In the genomic region with DNA sequence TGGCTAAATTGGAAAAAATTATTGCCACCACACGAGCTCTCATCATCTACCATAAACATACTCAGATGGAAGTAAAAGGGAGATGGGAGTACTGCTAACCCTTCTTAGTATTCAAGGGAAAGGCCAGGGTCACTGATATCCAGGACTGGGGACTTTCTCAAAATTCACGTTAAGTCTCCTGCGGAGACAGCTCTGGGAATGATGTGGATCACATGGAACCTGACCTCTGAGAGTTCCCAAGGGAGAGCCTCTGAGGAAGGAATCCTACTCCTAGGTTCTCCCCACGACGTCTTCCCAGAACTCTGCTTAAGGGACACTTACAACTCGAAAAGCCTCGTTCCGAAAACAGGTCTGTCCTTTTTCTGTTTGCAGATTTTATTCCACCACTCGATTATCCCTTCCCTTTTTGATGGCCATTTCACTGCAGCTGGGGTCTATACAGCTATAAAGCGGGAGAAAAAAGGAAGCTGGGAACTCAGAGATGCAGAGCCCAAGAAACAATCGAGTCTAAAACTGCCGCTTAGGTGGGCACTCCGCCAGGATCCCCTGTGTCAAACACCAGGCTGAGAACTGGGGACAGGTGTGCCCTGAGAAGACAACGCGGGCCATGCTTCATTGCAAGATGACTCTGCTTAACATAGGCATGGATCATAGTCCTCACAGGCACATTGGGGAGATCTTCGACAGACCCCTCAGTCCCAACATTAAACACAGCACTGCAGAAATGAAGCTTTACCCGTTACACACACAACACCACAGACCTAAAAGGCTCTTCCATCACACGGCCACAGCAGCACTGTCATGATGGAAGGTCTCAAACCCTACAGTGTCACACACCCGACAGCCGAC, we compare ENCODE assay signal across 1 cellular context.
TF ChIP-seq lines count a peak whose summit lies in the region.

No MANE protein-coding gene starts in this region.

TF ChIP-seq in HepG2, 621 proteins besides CTCF, POLR2A, EP300 and RAD21:
- TF ChIP-seq, protein P1, sequence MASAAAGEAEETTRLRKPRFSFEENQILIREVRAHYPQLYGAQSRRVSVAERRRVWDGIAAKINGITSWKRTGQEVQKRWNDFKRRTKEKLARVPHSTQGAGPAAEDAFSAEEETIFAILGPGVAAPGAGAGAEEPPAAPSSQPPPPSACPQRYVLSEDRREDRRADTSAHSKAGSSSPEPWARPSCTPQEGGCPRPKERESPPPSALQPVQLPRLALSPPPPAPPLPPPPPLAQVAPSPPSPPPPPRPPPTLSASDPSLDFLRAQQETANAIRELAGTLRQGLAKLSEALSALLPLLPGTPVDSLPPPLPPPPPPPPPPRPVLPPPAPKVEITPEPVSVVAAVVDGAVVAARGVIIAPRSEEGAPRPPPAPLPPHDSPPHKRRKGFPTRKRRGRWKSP (CRISPR knock-in tag; IDR thresholded peaks at IDR 0.05): no peak
- no peak for TF ChIP-seq SAFB2 (CRISPR knock-in tag; IDR thresholded peaks at IDR 0.05; ENCODE audit: borderline replicate concordance, low read depth)
- TF ChIP-seq MBNL3 (CRISPR knock-in tag; conservative IDR thresholded peaks at IDR 0.05): no peak
- TF ChIP-seq ZBTB7A (CRISPR knock-in tag; IDR thresholded peaks at IDR 0.05): no peak
- no peak for TF ChIP-seq NCOA5 (CRISPR knock-in tag; IDR thresholded peaks at IDR 0.05)
- TF ChIP-seq SP2 (CRISPR knock-in tag; IDR thresholded peaks at IDR 0.05): 0 out of 2 replicates have a peak, but pooled peaks have one; percentile 2
- no peak for TF ChIP-seq TEAD2 (CRISPR knock-in tag; IDR thresholded peaks at IDR 0.05)
- TF ChIP-seq, protein P2, sequence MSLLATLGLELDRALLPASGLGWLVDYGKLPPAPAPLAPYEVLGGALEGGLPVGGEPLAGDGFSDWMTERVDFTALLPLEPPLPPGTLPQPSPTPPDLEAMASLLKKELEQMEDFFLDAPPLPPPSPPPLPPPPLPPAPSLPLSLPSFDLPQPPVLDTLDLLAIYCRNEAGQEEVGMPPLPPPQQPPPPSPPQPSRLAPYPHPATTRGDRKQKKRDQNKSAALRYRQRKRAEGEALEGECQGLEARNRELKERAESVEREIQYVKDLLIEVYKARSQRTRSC (CRISPR knock-in tag; IDR thresholded peaks at IDR 0.05; ENCODE audit: low read depth): 0 out of 2 replicates have a peak, but pooled peaks have one; percentile 17
- TF ChIP-seq ZNF772 (CRISPR knock-in tag; IDR thresholded peaks at IDR 0.05): no peak
- TF ChIP-seq GATA4 (IDR thresholded peaks at IDR 0.05; ENCODE audit: borderline replicate concordance, low read depth): no peak
- TF ChIP-seq TAF1 (CRISPR knock-in tag; IDR thresholded peaks at IDR 0.05): no peak
- no peak for TF ChIP-seq ZBTB1 (CRISPR knock-in tag; IDR thresholded peaks at IDR 0.05; ENCODE audit: borderline replicate concordance)
- TF ChIP-seq ZNF543 (CRISPR knock-in tag; IDR thresholded peaks at IDR 0.05): no peak
- TF ChIP-seq, protein P3, sequence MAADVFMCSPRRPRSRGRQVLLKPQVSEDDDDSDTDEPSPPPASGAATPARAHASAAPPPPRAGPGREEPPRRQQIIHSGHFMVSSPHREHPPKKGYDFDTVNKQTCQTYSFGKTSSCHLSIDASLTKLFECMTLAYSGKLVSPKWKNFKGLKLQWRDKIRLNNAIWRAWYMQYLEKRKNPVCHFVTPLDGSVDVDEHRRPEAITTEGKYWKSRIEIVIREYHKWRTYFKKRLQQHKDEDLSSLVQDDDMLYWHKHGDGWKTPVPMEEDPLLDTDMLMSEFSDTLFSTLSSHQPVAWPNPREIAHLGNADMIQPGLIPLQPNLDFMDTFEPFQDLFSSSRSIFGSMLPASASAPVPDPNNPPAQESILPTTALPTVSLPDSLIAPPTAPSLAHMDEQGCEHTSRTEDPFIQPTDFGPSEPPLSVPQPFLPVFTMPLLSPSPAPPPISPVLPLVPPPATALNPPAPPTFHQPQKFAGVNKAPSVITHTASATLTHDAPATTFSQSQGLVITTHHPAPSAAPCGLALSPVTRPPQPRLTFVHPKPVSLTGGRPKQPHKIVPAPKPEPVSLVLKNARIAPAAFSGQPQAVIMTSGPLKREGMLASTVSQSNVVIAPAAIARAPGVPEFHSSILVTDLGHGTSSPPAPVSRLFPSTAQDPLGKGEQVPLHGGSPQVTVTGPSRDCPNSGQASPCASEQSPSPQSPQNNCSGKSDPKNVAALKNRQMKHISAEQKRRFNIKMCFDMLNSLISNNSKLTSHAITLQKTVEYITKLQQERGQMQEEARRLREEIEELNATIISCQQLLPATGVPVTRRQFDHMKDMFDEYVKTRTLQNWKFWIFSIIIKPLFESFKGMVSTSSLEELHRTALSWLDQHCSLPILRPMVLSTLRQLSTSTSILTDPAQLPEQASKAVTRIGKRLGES (CRISPR knock-in tag; IDR thresholded peaks at IDR 0.05; ENCODE audit: borderline replicate concordance): no peak
- no peak for TF ChIP-seq SP4 (CRISPR knock-in tag; IDR thresholded peaks at IDR 0.05)
- TF ChIP-seq ZNF34 (CRISPR knock-in tag; IDR thresholded peaks at IDR 0.05; ENCODE audit: borderline replicate concordance): peak; percentile 67; the same call in 1 of the 2 replicates
- TF ChIP-seq, protein P4, sequence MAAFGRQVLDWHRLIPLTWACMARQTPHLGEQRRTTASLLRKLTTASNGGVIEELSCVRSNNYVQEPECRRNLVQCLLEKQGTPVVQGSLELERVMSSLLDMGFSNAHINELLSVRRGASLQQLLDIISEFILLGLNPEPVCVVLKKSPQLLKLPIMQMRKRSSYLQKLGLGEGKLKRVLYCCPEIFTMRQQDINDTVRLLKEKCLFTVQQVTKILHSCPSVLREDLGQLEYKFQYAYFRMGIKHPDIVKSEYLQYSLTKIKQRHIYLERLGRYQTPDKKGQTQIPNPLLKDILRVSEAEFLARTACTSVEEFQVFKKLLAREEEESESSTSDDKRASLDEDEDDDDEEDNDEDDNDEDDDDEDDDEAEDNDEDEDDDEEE (CRISPR knock-in tag; IDR thresholded peaks at IDR 0.05): no peak
- 0 out of 2 replicates have a peak, but pooled peaks have one; percentile 47 for TF ChIP-seq ZNF383 (CRISPR knock-in tag; IDR thresholded peaks at IDR 0.05; ENCODE audit: borderline replicate concordance)
- peak; percentile 5; the same call in 1 of the 2 replicates for TF ChIP-seq ZSCAN21 (CRISPR knock-in tag; IDR thresholded peaks at IDR 0.05; ENCODE audit: borderline replicate concordance)
- no peak for TF ChIP-seq BORCS8-MEF2B (CRISPR knock-in tag; IDR thresholded peaks at IDR 0.05)
- TF ChIP-seq ZNF724P (CRISPR knock-in tag; IDR thresholded peaks at IDR 0.05; ENCODE audit: borderline replicate concordance): no peak
- TF ChIP-seq JUN (CRISPR knock-in tag; IDR thresholded peaks at IDR 0.05): 0 out of 2 replicates have a peak, but pooled peaks have one; percentile 15
- TF ChIP-seq, protein P5, sequence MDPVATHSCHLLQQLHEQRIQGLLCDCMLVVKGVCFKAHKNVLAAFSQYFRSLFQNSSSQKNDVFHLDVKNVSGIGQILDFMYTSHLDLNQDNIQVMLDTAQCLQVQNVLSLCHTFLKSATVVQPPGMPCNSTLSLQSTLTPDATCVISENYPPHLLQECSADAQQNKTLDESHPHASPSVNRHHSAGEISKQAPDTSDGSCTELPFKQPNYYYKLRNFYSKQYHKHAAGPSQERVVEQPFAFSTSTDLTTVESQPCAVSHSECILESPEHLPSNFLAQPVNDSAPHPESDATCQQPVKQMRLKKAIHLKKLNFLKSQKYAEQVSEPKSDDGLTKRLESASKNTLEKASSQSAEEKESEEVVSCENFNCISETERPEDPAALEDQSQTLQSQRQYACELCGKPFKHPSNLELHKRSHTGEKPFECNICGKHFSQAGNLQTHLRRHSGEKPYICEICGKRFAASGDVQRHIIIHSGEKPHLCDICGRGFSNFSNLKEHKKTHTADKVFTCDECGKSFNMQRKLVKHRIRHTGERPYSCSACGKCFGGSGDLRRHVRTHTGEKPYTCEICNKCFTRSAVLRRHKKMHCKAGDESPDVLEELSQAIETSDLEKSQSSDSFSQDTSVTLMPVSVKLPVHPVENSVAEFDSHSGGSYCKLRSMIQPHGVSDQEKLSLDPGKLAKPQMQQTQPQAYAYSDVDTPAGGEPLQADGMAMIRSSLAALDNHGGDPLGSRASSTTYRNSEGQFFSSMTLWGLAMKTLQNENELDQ (CRISPR knock-in tag; IDR thresholded peaks at IDR 0.05; ENCODE audit: borderline replicate concordance): no peak
- TF ChIP-seq, protein P6, sequence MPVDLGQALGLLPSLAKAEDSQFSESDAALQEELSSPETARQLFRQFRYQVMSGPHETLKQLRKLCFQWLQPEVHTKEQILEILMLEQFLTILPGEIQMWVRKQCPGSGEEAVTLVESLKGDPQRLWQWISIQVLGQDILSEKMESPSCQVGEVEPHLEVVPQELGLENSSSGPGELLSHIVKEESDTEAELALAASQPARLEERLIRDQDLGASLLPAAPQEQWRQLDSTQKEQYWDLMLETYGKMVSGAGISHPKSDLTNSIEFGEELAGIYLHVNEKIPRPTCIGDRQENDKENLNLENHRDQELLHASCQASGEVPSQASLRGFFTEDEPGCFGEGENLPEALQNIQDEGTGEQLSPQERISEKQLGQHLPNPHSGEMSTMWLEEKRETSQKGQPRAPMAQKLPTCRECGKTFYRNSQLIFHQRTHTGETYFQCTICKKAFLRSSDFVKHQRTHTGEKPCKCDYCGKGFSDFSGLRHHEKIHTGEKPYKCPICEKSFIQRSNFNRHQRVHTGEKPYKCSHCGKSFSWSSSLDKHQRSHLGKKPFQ (CRISPR knock-in tag; IDR thresholded peaks at IDR 0.05; ENCODE audit: insufficient replicate concordance): no peak
- TF ChIP-seq, protein P7, sequence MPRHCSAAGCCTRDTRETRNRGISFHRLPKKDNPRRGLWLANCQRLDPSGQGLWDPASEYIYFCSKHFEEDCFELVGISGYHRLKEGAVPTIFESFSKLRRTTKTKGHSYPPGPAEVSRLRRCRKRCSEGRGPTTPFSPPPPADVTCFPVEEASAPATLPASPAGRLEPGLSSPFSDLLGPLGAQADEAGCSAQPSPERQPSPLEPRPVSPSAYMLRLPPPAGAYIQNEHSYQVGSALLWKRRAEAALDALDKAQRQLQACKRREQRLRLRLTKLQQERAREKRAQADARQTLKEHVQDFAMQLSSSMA (CRISPR knock-in tag; IDR thresholded peaks at IDR 0.05): no peak
- TF ChIP-seq ARID2 (CRISPR knock-in tag; IDR thresholded peaks at IDR 0.05; ENCODE audit: borderline replicate concordance): peak; percentile 37
- TF ChIP-seq GTF3A (CRISPR knock-in tag; conservative IDR thresholded peaks at IDR 0.05): no peak
- no peak for TF ChIP-seq DPF2 (CRISPR knock-in tag; IDR thresholded peaks at IDR 0.05; ENCODE audit: borderline replicate concordance, low read depth)
- TF ChIP-seq ZFP41 (CRISPR knock-in tag; IDR thresholded peaks at IDR 0.05; ENCODE audit: borderline replicate concordance): no peak
- TF ChIP-seq, protein P8, sequence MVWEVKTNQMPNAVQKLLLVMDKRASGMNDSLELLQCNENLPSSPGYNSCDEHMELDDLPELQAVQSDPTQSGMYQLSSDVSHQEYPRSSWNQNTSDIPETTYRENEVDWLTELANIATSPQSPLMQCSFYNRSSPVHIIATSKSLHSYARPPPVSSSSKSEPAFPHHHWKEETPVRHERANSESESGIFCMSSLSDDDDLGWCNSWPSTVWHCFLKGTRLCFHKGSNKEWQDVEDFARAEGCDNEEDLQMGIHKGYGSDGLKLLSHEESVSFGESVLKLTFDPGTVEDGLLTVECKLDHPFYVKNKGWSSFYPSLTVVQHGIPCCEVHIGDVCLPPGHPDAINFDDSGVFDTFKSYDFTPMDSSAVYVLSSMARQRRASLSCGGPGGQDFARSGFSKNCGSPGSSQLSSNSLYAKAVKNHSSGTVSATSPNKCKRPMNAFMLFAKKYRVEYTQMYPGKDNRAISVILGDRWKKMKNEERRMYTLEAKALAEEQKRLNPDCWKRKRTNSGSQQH (CRISPR knock-in tag; IDR thresholded peaks at IDR 0.05; ENCODE audit: low read depth): peak; percentile 17; the same call in 1 of the 2 replicates
- TF ChIP-seq ZFP36L1 (CRISPR knock-in tag; IDR thresholded peaks at IDR 0.05): no peak
- TF ChIP-seq ZBTB21 (CRISPR knock-in tag; IDR thresholded peaks at IDR 0.05): no peak
- 0 out of 2 replicates have a peak, but pooled peaks have one; percentile 1 for TF ChIP-seq ZSCAN9 (CRISPR knock-in tag; IDR thresholded peaks at IDR 0.05; ENCODE audit: borderline replicate concordance)
- no peak for TF ChIP-seq ZNF850 (CRISPR knock-in tag; conservative IDR thresholded peaks at IDR 0.05)
- no peak for TF ChIP-seq ZBTB8A (CRISPR knock-in tag; IDR thresholded peaks at IDR 0.05; ENCODE audit: borderline replicate concordance, low read depth)
